1 cellular context compared by ENCODE assay signal in the genomic region with DNA sequence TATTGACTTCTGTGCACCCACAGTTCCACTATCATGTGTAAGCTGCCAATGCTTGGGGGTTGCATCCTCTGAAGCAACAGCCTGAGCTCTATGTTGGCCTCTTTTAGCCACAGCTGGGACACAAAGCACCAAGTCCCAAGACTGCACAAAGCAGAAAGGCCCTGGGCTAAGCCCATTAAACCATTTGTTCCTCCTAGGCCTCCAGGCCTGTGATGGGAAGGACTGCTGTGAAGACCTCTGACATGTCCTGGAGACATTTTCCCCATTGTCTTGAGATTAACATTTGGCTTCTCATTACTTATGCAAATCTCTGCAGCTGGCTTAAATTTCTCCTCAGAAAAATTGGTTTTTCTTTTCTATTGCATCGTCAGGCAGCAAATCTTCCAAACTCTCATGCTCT.
TF ChIP-seq lines count a peak whose summit lies in the region.

No MANE protein-coding gene starts in this region.

TF ChIP-seq in K562, 482 proteins besides CTCF, POLR2A, EP300 and RAD21 (continued from another document):
- TF ChIP-seq, protein P1, sequence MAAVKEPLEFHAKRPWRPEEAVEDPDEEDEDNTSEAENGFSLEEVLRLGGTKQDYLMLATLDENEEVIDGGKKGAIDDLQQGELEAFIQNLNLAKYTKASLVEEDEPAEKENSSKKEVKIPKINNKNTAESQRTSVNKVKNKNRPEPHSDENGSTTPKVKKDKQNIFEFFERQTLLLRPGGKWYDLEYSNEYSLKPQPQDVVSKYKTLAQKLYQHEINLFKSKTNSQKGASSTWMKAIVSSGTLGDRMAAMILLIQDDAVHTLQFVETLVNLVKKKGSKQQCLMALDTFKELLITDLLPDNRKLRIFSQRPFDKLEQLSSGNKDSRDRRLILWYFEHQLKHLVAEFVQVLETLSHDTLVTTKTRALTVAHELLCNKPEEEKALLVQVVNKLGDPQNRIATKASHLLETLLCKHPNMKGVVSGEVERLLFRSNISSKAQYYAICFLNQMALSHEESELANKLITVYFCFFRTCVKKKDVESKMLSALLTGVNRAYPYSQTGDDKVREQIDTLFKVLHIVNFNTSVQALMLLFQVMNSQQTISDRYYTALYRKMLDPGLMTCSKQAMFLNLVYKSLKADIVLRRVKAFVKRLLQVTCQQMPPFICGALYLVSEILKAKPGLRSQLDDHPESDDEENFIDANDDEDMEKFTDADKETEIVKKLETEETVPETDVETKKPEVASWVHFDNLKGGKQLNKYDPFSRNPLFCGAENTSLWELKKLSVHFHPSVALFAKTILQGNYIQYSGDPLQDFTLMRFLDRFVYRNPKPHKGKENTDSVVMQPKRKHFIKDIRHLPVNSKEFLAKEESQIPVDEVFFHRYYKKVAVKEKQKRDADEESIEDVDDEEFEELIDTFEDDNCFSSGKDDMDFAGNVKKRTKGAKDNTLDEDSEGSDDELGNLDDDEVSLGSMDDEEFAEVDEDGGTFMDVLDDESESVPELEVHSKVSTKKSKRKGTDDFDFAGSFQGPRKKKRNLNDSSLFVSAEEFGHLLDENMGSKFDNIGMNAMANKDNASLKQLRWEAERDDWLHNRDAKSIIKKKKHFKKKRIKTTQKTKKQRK (IDR thresholded peaks at IDR 0.05; ENCODE audit: borderline replicate concordance, low read depth, low read length): peak; percentile 67
- TF ChIP-seq NCOA2 (IDR thresholded peaks at IDR 0.05; ENCODE audit: partially characterized antibody in 2 of 2): no peak
- no peak for TF ChIP-seq HIVEP1 (CRISPR knock-in tag; IDR thresholded peaks at IDR 0.05)
- TF ChIP-seq PHB (CRISPR knock-in tag; IDR thresholded peaks at IDR 0.05): no peak
- no peak for TF ChIP-seq MAZ (CRISPR knock-in tag; conservative IDR thresholded peaks at IDR 0.05 in 1 of 2, IDR thresholded peaks at IDR 0.05 in 1 of 2)
- no peak for TF ChIP-seq LARP7 (IDR thresholded peaks at IDR 0.05)
- no peak for TF ChIP-seq NR2F6 (CRISPR knock-in tag; IDR thresholded peaks at IDR 0.05)
- TF ChIP-seq CCNT2 (IDR thresholded peaks at IDR 0.05; ENCODE audit: borderline replicate concordance, extremely low read depth, insufficient read length, low read depth, low read length): no peak
- TF ChIP-seq, protein P2, sequence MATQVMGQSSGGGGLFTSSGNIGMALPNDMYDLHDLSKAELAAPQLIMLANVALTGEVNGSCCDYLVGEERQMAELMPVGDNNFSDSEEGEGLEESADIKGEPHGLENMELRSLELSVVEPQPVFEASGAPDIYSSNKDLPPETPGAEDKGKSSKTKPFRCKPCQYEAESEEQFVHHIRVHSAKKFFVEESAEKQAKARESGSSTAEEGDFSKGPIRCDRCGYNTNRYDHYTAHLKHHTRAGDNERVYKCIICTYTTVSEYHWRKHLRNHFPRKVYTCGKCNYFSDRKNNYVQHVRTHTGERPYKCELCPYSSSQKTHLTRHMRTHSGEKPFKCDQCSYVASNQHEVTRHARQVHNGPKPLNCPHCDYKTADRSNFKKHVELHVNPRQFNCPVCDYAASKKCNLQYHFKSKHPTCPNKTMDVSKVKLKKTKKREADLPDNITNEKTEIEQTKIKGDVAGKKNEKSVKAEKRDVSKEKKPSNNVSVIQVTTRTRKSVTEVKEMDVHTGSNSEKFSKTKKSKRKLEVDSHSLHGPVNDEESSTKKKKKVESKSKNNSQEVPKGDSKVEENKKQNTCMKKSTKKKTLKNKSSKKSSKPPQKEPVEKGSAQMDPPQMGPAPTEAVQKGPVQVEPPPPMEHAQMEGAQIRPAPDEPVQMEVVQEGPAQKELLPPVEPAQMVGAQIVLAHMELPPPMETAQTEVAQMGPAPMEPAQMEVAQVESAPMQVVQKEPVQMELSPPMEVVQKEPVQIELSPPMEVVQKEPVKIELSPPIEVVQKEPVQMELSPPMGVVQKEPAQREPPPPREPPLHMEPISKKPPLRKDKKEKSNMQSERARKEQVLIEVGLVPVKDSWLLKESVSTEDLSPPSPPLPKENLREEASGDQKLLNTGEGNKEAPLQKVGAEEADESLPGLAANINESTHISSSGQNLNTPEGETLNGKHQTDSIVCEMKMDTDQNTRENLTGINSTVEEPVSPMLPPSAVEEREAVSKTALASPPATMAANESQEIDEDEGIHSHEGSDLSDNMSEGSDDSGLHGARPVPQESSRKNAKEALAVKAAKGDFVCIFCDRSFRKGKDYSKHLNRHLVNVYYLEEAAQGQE (CRISPR knock-in tag; IDR thresholded peaks at IDR 0.05; ENCODE audit: low read depth): no peak
TF ChIP-seq in K562: peak in this region for 2.
